ENCODE assay signal across 8 cellular contexts in genomic region chr11:67118801-67119576, GRCh38.
DNase-seq lines count a peak whose midpoint lies in the region; ATAC-seq lines count a peak whose summit lies in the region.

Gene KDM2A, plus strand, starts transcription at chr11:67119263. Its CDS starts 2,054 bp downstream, at chr11:67121317.

- H3K27ac Mint-ChIP-seq in effector memory CD8-positive, alpha-beta T cell = peak within 1 kb of the TSS; percentile 98
- H3K27ac Mint-ChIP-seq in memory B cell = peak within 1 kb of the TSS; percentile 96

- peak within 1 kb of the TSS; percentile 99 for H3K4me3 Mint-ChIP-seq in effector memory CD8-positive, alpha-beta T cell
- peak within 1 kb of the TSS; percentile 99 for H3K4me3 Mint-ChIP-seq in memory B cell

- DNase-seq in COLO668 (lab: John Stamatoyannopoulos, UW; ENCODE audit: unreplicated experiment) (peak; percentile 100), HUDEP-2 (lab: John Stamatoyannopoulos, UW; ENCODE audit: unreplicated experiment in 76 of 76) (peak; percentile 23 to 100 (median 97)), NOMO-1 treated with DMSO at 0.1 percent for 48 hours (lab: John Stamatoyannopoulos, UW; ENCODE audit: unreplicated experiment) (peak; percentile 95), memory B cell (ENCODE audit: low spot score in 2 of 2) (peak; percentile 87 to 92)
- DNase-seq in activated CD8-positive, alpha-beta memory T cell treated with anti-CD3 and anti-CD28 coated beads for 48 hours (ENCODE audit: low read depth in 2 of 3, low spot score in 2 of 3) = peak; percentile 88 to 98 (median 93)
- peak; percentile 92 to 94 (median 92) for DNase-seq in effector memory CD8-positive, alpha-beta T cell
- DNase-seq in stimulated activated CD8-positive, alpha-beta memory T cell treated with anti-CD3 and anti-CD28 coated beads, Interleukin-12 subunit alpha, Interleukin-12 subunit beta, amount 100 ng/mL, for 1 hour (ENCODE audit: low read depth) = peak; percentile 99

- ATAC-seq in GM21381 (IDR thresholded peaks at IDR 0.05; ENCODE audit: unreplicated experiment) (peak; percentile 57), memory B cell (ENCODE audit: low read depth) (peak; percentile 74)
- peak; percentile 79 for ATAC-seq in effector memory CD8-positive, alpha-beta T cell (replicated peaks)

- H3K4me1 Mint-ChIP-seq in effector memory CD8-positive, alpha-beta T cell (ENCODE audit: low read depth in 2 of 2) = peaks cover 20 to 27% of the 10 kb centered on the region in 2 donors
- peaks cover 30% of the 10 kb centered on the region for H3K4me1 Mint-ChIP-seq in memory B cell

- peaks cover 28% of the 10 kb centered on the region for H3K36me3 Mint-ChIP-seq in effector memory CD8-positive, alpha-beta T cell (ENCODE audit: insufficient read depth)
- H3K36me3 Mint-ChIP-seq in memory B cell = peaks cover 9% of the 10 kb centered on the region

- no peaks in the 10 kb centered on the region for H3K27me3 Mint-ChIP-seq in effector memory CD8-positive, alpha-beta T cell
- no peaks in the 10 kb centered on the region for H3K27me3 Mint-ChIP-seq in memory B cell

- H3K9me3 Mint-ChIP-seq in effector memory CD8-positive, alpha-beta T cell = no peaks in the 10 kb centered on the region
- no peaks in the 10 kb centered on the region for H3K9me3 Mint-ChIP-seq in memory B cell

Comparison
In these comparisons a context has a peak if more than half of its experiments do, and no peak if none do; other contexts are left out.
1. Peak in every context shown above with its lines: DNase-seq and ATAC-seq.